6 cellular contexts compared by ENCODE assay signal in the genomic region with DNA sequence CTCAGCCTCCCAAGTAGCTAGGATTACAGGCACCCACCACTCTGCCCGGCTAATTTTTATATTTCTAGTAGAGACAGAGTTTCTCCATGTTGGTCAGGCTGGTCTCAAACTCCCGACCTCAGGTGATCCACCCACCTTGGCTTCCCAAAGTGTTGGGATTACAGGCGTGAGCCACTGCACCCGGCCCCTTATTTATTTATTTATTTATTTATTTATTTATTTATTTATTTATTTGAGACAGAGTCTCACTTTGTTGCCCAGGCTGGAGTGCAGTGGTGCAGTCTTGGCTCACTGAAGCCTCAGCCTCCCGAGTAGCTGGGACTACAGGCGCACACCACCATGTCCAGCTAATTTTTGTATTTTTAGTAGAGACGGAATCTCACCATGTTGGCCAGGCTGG. TPM values are rescaled to one million over a fixed set of nuclear protein-coding genes. Genes with fewer than 3 reads are reported as not detected.
"Had no signal": no experiment of that assay in that cellular context is flagged by ENCODE, and none has a peak within 500 bp of the region (broad histone marks: within the 10 kb centered on the region; RNA-seq: fewer than 3 reads in every experiment).

No MANE protein-coding gene starts in this region.

RNA-seq across cellular contexts. Expression of gene ARHGAP30, which starts 4.0 kb away (rescaled TPM):
- total RNA-seq: glomerular endothelial cell had no signal

RNA-seq across cellular contexts. Expression of gene NECTIN4, which starts 23.7 kb away (rescaled TPM):
- total RNA-seq: endodermal cell; liver; right lobe of liver; T-helper 1 cell treated with Interleukin-12 subunit alpha and Interleukin-12 subunit beta and Interleukin-4 antibody, amounts not matched to agents 30 ng/mL and 1 ng/mL, for 36 hours had no signal

RNA-seq across cellular contexts. Expression of gene KLHDC9, which starts 32.5 kb away (rescaled TPM):
- total RNA-seq: mononuclear cell; T-helper 1 cell treated with Interleukin-12 subunit alpha and Interleukin-12 subunit beta and Interleukin-4 antibody, amounts not matched to agents 30 ng/mL and 1 ng/mL, for 36 hours had no signal
